Comparison of ENCODE assay signal across 11 cellular contexts in the genomic region with DNA sequence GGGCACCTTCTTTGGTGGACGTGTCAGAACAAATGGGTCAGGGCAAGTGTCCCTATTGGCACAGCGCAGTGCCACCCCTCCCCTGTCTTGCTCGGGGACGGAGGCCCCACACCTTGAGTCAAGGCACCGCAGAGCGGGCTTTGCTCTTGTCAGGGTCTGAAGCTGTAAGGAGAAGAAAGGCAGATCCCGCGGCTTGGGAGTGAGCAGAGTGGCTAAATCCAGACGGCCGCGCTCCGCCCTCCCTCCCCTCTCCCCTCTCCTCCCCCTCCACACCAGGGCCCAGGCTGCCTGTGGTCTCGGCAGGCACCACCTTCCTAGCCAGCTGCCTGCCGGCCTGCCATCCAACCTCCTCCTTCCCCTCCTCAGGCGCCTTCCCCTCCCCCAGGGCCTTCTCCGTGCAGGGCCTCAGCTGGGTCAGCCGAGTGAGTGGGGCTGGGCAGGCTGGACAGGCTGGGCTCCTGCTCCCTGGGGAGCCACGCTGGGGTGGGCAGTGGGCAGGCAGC. TPM values are rescaled to one million over a fixed set of nuclear protein-coding genes. Genes with fewer than 3 reads are reported as not detected.
DNase-seq lines count a peak whose midpoint lies in the region; ATAC-seq and TF ChIP-seq lines count a peak whose summit lies in the region.
"Had no signal": no experiment of that assay in that cellular context is flagged by ENCODE, and none has a peak within 500 bp of the region (broad histone marks: within the 10 kb centered on the region; RNA-seq: fewer than 3 reads in every experiment).

No MANE protein-coding gene starts in this region.

- DNase-seq in HL-60 (ENCODE audit: low read depth in 1 of 2, low spot score in 1 of 2) (peak in 1 of 2 experiments; percentile 78), astrocyte of the spinal cord (ENCODE audit: low read depth, low spot score) (peak; percentile 86), iPS-NIHi7 (ENCODE audit: extremely low spot score) (peak; percentile 87), NCI-H345 (lab: John Stamatoyannopoulos, UW) (no peak), KBM-7 (no peak), amniotic stem cell (lab: John Stamatoyannopoulos, UW) (no peak)
- DNase-seq: stimulated activated naive B cell treated with anti-CD40 and anti-IgM and Interleukin-4, amounts not matched to agents 10 μg/mL and 1 μg/mL and 100 μg/mL, for 72 hours; SW 1271 had no signal

- H3K4me3 ChIP-seq in HL-60 (replicated peaks; ENCODE audit: insufficient read depth, low read length) = no peak overlapping the region
- H3K4me3 ChIP-seq in astrocyte of the spinal cord (ENCODE audit: low read depth, low read length) = no peak overlapping the region
- peak overlapping the region; percentile 24 for H3K4me3 ChIP-seq in skeletal muscle satellite cell (ENCODE audit: low read length)

- H3K36me3 ChIP-seq in skeletal muscle satellite cell (ENCODE audit: insufficient read depth, low read length) = peaks cover 5% of the 10 kb centered on the region

- TF ChIP-seq CTCF in HL-60 (IDR thresholded peaks at IDR 0.05; ENCODE audit: insufficient read depth, low read length) = no peak
- no peak for TF ChIP-seq CTCF in astrocyte of the spinal cord (IDR thresholded peaks at IDR 0.05; ENCODE audit: low read depth, low read length)

- peak overlapping the region; percentile 32 for H3K9ac ChIP-seq in skeletal muscle satellite cell (ENCODE audit: low read depth, low read length)

- H3K27ac ChIP-seq in HL-60 (replicated peaks) = peak overlapping the region; percentile 68

- peaks cover 19% of the 10 kb centered on the region for H3K4me1 ChIP-seq in skeletal muscle satellite cell (ENCODE audit: control insufficient read depth, insufficient read depth, low read length)

- in situ Hi-C loops in astrocyte of the spinal cord (cut with HindIII; ENCODE audit: low sequenced_read_pairs) (no loop called here), KBM-7 (cut with MboI; ENCODE audit: low pct_unique_long_range_greater_than_20kb, low sequenced_read_pairs) (no loop called here)

- peak overlapping the region; percentile 31 for H3K4me2 ChIP-seq in skeletal muscle satellite cell (ENCODE audit: low read length)

- no peaks in the 10 kb centered on the region for H3K27me3 ChIP-seq in HL-60 (ENCODE audit: insufficient read depth, poor library complexity, severe bottlenecking)
- H3K27me3 ChIP-seq in skeletal muscle satellite cell (ENCODE audit: control insufficient read depth, insufficient read depth, low read length) = no peaks in the 10 kb centered on the region

- ATAC-seq in HG03175 (IDR thresholded peaks at IDR 0.05; ENCODE audit: unreplicated experiment) = no peak
- ATAC-seq: stimulated activated naive B cell treated with anti-CD40 and anti-IgM and Interleukin-4, amounts not matched to agents 10 μg/mL and 1 μg/mL and 100 μg/mL, for 72 hours had no signal

- H3K9me3 ChIP-seq in skeletal muscle satellite cell (replicated peaks; ENCODE audit: low read length) = no peaks in the 10 kb centered on the region

RNA-seq across cellular contexts. Expression of a gene that starts 25.8 kb away (rescaled TPM):
- 9.6 and 11.4 TPM in 2 replicates for total RNA-seq in skeletal muscle satellite cell (2012; rRNA removed)

RNA-seq across cellular contexts. Expression of a gene that starts 38.2 kb away (rescaled TPM):
- 51.2 and 71.9 TPM in 2 replicates for total RNA-seq in skeletal muscle satellite cell (2012; rRNA removed)

RNA-seq across cellular contexts. Expression of a gene that starts 42.3 kb away (rescaled TPM):
- total RNA-seq in skeletal muscle satellite cell (2012; rRNA removed) = 73.8 and 446 TPM in 2 replicates

RNA-seq across cellular contexts. Expression of a gene that starts 53.8 kb away (rescaled TPM):
- not detected in 2 replicates for total RNA-seq in skeletal muscle satellite cell (2012; rRNA removed)
- total RNA-seq: mesenteric fat pad had no signal

Comparison
In these comparisons a context has a peak if more than half of its experiments do, and no peak if none do; other contexts are left out.
1. DNase-seq: peak in astrocyte of the spinal cord (single experiment) and iPS-NIHi7 (single experiment); none in NCI-H345 (single experiment), KBM-7 (single experiment) and amniotic stem cell (single experiment).